ENCODE assay signal across 1 cellular context in genomic region chr10:58818889-58819288, GRCh38.
A peak's percentile ranks its signal among the peaks of the same experiment; 100 is the strongest.
TF ChIP-seq lines count a peak whose summit lies in the region.

No MANE protein-coding gene starts in this region.

TF ChIP-seq in Ishikawa, 13 proteins besides CTCF, POLR2A, EP300 and RAD21 (continued from another document):
- TF ChIP-seq REST (IDR thresholded peaks at IDR 0.05; ENCODE audit: low read depth) (no peak), FOXM1 (IDR thresholded peaks at IDR 0.05; ENCODE audit: borderline replicate concordance, low read depth) (no peak), EGR1 (IDR thresholded peaks at IDR 0.05) (no peak), CEBPB (IDR thresholded peaks at IDR 0.05) (no peak), NFIC (IDR thresholded peaks at IDR 0.05) (peak; percentile 44; the same call in 1 of the 2 replicates)
